Comparison of ENCODE assay signal across 18 cellular contexts in the genomic region with DNA sequence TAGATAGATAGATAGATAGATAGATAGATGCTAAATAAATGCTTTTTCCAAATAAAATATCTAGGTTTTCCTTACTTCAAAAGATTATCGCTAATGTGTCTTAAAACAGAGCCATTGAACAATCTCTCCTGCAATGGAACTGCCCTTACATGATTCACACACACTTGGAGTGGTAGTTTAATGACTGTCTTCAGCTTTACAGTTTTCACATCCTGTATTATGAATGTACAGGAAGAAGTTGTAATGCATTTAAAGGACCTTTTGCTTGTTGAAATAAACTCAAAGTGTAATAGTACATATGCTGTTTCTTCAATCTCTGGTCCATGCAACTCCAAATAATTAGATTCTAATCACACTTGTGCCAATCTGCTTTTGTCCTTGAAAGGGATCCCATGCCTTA.
DNase-seq lines count a peak whose midpoint lies in the region; ATAC-seq, FAIRE-seq and TF ChIP-seq lines count a peak whose summit lies in the region.
"Had no signal": no experiment of that assay in that cellular context is flagged by ENCODE, and none has a peak within 500 bp of the region (broad histone marks: within the 10 kb centered on the region; RNA-seq: fewer than 3 reads in every experiment).

No MANE protein-coding gene starts in this region.

- no peaks in the 10 kb centered on the region for H3K79me1 ChIP-seq in H1 (ENCODE audit: low read depth, low read length)

- FAIRE-seq in H1 (lab: Jason Lieb, UNC): no peak
- no peak for FAIRE-seq in GM19239 (lab: Jason Lieb, UNC)
- FAIRE-seq: A204.1, HepG2, HTR-8/SVneo had no signal

- no peak overlapping the region for H3K23ac ChIP-seq in H1 (ENCODE audit: insufficient read length)

- no peak overlapping the region for H2AK5ac ChIP-seq in H1 (ENCODE audit: low read depth, low read length)

- TF ChIP-seq RAD21 in H1 (IDR thresholded peaks at IDR 0.05 in 1 of 2, conservative IDR thresholded peaks at IDR 0.05 in 1 of 2; ENCODE audit: low read depth in 2 of 2, low read length in 2 of 2): no peak

- H3K14ac ChIP-seq in H1 (ENCODE audit: insufficient read length): no peak overlapping the region

- no peaks in the 10 kb centered on the region for H3K4me1 Mint-ChIP-seq in effector memory CD8-positive, alpha-beta T cell (ENCODE audit: low read depth in 2 of 2)
- H3K4me1 Mint-ChIP-seq: B cell, GM23338 had no signal

- 100% methylated on average over 1 of the region's 1 CpG; no CpG with 5 or more reads in 1 of the 2 experiments for WGBS in H1 (ENCODE audit: extremely low coverage in 1 of 2, insufficient coverage in 1 of 2, insufficient read length in 1 of 2, insufficient replicate concordance in 2 of 2, low coverage in 1 of 2, low lambda C conversion rate in 2 of 2, missing lambda C conversion rate in 1 of 2), 2 experiments
- WGBS in right lobe of liver (ENCODE audit: insufficient coverage, low coverage, low lambda C conversion rate, missing lambda C conversion rate): 59% methylated on average over 1 of the region's 1 CpG

- no peak overlapping the region for H2BK15ac ChIP-seq in H1 (ENCODE audit: low read length)

- no peak for ATAC-seq in right lobe of liver
- ATAC-seq in effector memory CD8-positive, alpha-beta T cell (replicated peaks): no peak
- ATAC-seq: GM23338, HepG2 had no signal

- TF ChIP-seq EP300 in H1 (IDR thresholded peaks at IDR 0.05; ENCODE audit: borderline replicate concordance in 1 of 2, low read depth in 2 of 2, low read length in 2 of 2): no peak

- H4K20me1 ChIP-seq in H1 (replicated peaks in 1 of 2; ENCODE audit: control insufficient read depth in 1 of 2, insufficient read depth in 2 of 2, low read length in 2 of 2): no peaks in the 10 kb centered on the region

- H3K4me1 ChIP-seq in H1 (replicated peaks in 1 of 4; ENCODE audit: control insufficient read depth in 3 of 4, insufficient read depth in 4 of 4, low read length in 3 of 4) (no peaks in the 10 kb centered on the region), right lobe of liver (no peaks in the 10 kb centered on the region)

- H3K9me3 Mint-ChIP-seq in effector memory CD8-positive, alpha-beta T cell: peaks cover 6 to 13% of the 10 kb centered on the region in 2 donors
- H3K9me3 Mint-ChIP-seq: GM23338, H9 had no signal

- no peaks in the 10 kb centered on the region for H3K27me3 ChIP-seq in H1 (replicated peaks in 1 of 4; ENCODE audit: control insufficient read depth in 3 of 4, extremely low read depth in 1 of 4, insufficient read depth in 3 of 4, low read length in 3 of 4)
- H3K27me3 ChIP-seq in right lobe of liver: no peaks in the 10 kb centered on the region

- H3K23me2 ChIP-seq in H1 (ENCODE audit: low read depth, low read length): no peaks in the 10 kb centered on the region

- no peak overlapping the region for H2BK20ac ChIP-seq in H1 (ENCODE audit: low read length)

- H3K36me3 ChIP-seq in H1 (ENCODE audit: control insufficient read depth in 2 of 4, insufficient read depth in 4 of 4, low read length in 3 of 4): no peaks in the 10 kb centered on the region
- H3K36me3 ChIP-seq in right lobe of liver: no peaks in the 10 kb centered on the region

- intact Hi-C loops in right lobe of liver (cut with DNase I): no loop called here

- no peak overlapping the region for H2BK5ac ChIP-seq in H1 (ENCODE audit: low read depth, low read length)

- no peak overlapping the region for H3K4me2 ChIP-seq in H1 (ENCODE audit: insufficient read depth in 1 of 2, low read depth in 2 of 2, low read length in 2 of 2)
- H3K4me2 ChIP-seq: GM23338 had no signal

- CTCF ChIA-PET in H1 (lab: Charles Lee; ENCODE audit: partially characterized antibody): no interaction called here

- H3K79me2 ChIP-seq in H1 (ENCODE audit: control insufficient read depth in 1 of 2, insufficient read depth in 2 of 2, low read length in 2 of 2): no peaks in the 10 kb centered on the region

- no peak for TF ChIP-seq CTCF in H1 (IDR thresholded peaks at IDR 0.05; ENCODE audit: control extremely low read depth in 1 of 3, insufficient read depth in 1 of 3, low read depth in 1 of 3, low read length in 3 of 3)
- TF ChIP-seq CTCF in right lobe of liver (IDR thresholded peaks at IDR 0.05): no peak

- H3K9me3 ChIP-seq in H1 (ENCODE audit: insufficient read depth in 2 of 2, low read depth in 1 of 2, low read length in 1 of 2) (no peaks in the 10 kb centered on the region), right lobe of liver (no peaks in the 10 kb centered on the region)

- no peak overlapping the region for H4K8ac ChIP-seq in H1 (ENCODE audit: extremely low read depth, insufficient read depth, low read length)

- H3K18ac ChIP-seq in H1 (ENCODE audit: extremely low read depth, low read length): no peak overlapping the region

- no peaks in the 10 kb centered on the region for H3K36me3 Mint-ChIP-seq in effector memory CD8-positive, alpha-beta T cell (ENCODE audit: insufficient read depth)

- no peak overlapping the region for H4K5ac ChIP-seq in H1 (ENCODE audit: insufficient read length, low read depth, low read length)

- H2BK120ac ChIP-seq in H1 (replicated peaks; ENCODE audit: low read depth, low read length): no peak overlapping the region

- H3K4me3 ChIP-seq in H1 (ENCODE audit: extremely low read depth in 1 of 4, insufficient read depth in 2 of 4, low read depth in 3 of 4, low read length in 4 of 4) (no peak overlapping the region), right lobe of liver (no peak overlapping the region)
- H3K4me3 ChIP-seq: GM23338 had no signal

- H3K27ac Mint-ChIP-seq in effector memory CD8-positive, alpha-beta T cell: no peak overlapping the region
- H3K27ac Mint-ChIP-seq: B cell; CD4-positive, alpha-beta T cell; GM23338; H9 had no signal

- POLR2A ChIA-PET in H1 (lab: Charles Lee; ENCODE audit: partially characterized antibody): no interaction called here

- DNase-seq in ELR (ENCODE audit: low read depth): peak; percentile 30
- peak; percentile 1 for DNase-seq in RKO (ENCODE audit: low spot score)
- no peak for DNase-seq in H1 (ENCODE audit: low read depth in 1 of 2, low spot score in 2 of 2)
- DNase-seq in right lobe of liver: no peak
- DNase-seq in effector memory CD8-positive, alpha-beta T cell: no peak
- no peak for DNase-seq in activated T-cell treated with anti-CD3 and anti-CD28 coated beads for 4 hours
- DNase-seq in GM19239 (ENCODE audit: insufficient read length, low spot score): no peak
- DNase-seq: C1 segment of cervical spinal cord; Calu3; CD4-positive, alpha-beta T cell; DMS79; GF-D8; H9 had no signal

- H3K9ac ChIP-seq in H1 (replicated peaks in 1 of 4; ENCODE audit: extremely low read depth in 1 of 4, low read depth in 3 of 4, low read length in 3 of 4): no peak overlapping the region

- no peak overlapping the region for H3K4me3 Mint-ChIP-seq in effector memory CD8-positive, alpha-beta T cell
- H3K4me3 Mint-ChIP-seq: B cell; CD4-positive, alpha-beta T cell; GM23338; H9 had no signal

- peak overlapping the region; percentile 11; the same call in 1 of the 2 replicates for H2AFZ ChIP-seq in H1 (ENCODE audit: low read length)
- H2AFZ ChIP-seq: GM23338 had no signal

- no peak overlapping the region for H2BK12ac ChIP-seq in H1 (ENCODE audit: low read depth, low read length)

- TF ChIP-seq POLR2A in H1 (IDR thresholded peaks at IDR 0.05; ENCODE audit: control extremely low read depth in 1 of 2, low read depth in 2 of 2, low read length in 2 of 2) (no peak), right lobe of liver (IDR thresholded peaks at IDR 0.05) (no peak)

- H3K27ac ChIP-seq in H1 (ENCODE audit: low read depth, low read length) (no peak overlapping the region), right lobe of liver (no peak overlapping the region)

- H3K4ac ChIP-seq in H1 (replicated peaks; ENCODE audit: insufficient read length, low read depth, low read length): no peak overlapping the region

- H3K56ac ChIP-seq in H1 (replicated peaks; ENCODE audit: insufficient read length, low read depth, low read length): no peak overlapping the region

- no peaks in the 10 kb centered on the region for H3K27me3 Mint-ChIP-seq in effector memory CD8-positive, alpha-beta T cell
- H3K27me3 Mint-ChIP-seq: B cell; CD4-positive, alpha-beta T cell had no signal

- no peak overlapping the region for H4K91ac ChIP-seq in H1 (replicated peaks; ENCODE audit: insufficient read length, low read length)

TF ChIP-seq in H1, 55 proteins besides CTCF, POLR2A, EP300 and RAD21:
- TF ChIP-seq YY1 (IDR thresholded peaks at IDR 0.05; ENCODE audit: low read depth, low read length) (no peak), BACH1 (IDR thresholded peaks at IDR 0.05; ENCODE audit: low read length) (no peak), SP4 (IDR thresholded peaks at IDR 0.05; ENCODE audit: low read length) (no peak), SP1 (IDR thresholded peaks at IDR 0.05; ENCODE audit: low read depth, low read length) (no peak), TAF7 (optimal IDR thresholded peaks at IDR 0.05; ENCODE audit: borderline replicate concordance, low read depth, low read length) (no peak), KDM5A (IDR thresholded peaks at IDR 0.05; ENCODE audit: low read length) (no peak), CTBP2 (IDR thresholded peaks at IDR 0.05; ENCODE audit: borderline replicate concordance, insufficient read depth, insufficient read length, low read length) (no peak), NANOG (IDR thresholded peaks at IDR 0.05; ENCODE audit: insufficient read depth, low read depth, low read length, poor library complexity, severe bottlenecking) (no peak), HDAC6 (IDR thresholded peaks at IDR 0.05; ENCODE audit: low read depth, low read length) (no peak), POU5F1 (IDR thresholded peaks at IDR 0.05; ENCODE audit: low read depth, low read length) (no peak), RXRA (IDR thresholded peaks at IDR 0.05; ENCODE audit: insufficient read depth, low read depth, low read length) (no peak), SIX5 (IDR thresholded peaks at IDR 0.05; ENCODE audit: low read depth, low read length) (no peak), FOSL1 (IDR thresholded peaks at IDR 0.05; ENCODE audit: insufficient read depth, low read depth, low read length) (no peak), KDM4A (IDR thresholded peaks at IDR 0.05; ENCODE audit: low read depth, low read length, severe bottlenecking) (no peak)
- TF ChIP-seq, protein P1, sequence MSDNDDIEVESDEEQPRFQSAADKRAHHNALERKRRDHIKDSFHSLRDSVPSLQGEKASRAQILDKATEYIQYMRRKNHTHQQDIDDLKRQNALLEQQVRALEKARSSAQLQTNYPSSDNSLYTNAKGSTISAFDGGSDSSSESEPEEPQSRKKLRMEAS (IDR thresholded peaks at IDR 0.05): no peak

Comparison
In these comparisons a context has a peak if more than half of its experiments do, and no peak if none do; other contexts are left out.
1. DNase-seq: peak in ELR (single experiment) and RKO (single experiment); none in H1 (0 of 2), right lobe of liver (0 of 3), effector memory CD8-positive, alpha-beta T cell (0 of 3), activated T-cell treated with anti-CD3 and anti-CD28 coated beads for 4 hours (single experiment) and GM19239 (single experiment).